ENCODE assay signal across 15 cellular contexts in genomic region chr1:210949489-210949888, GRCh38.
"Had no signal": no experiment of that assay in that cellular context is flagged by ENCODE, and none has a peak within 500 bp of the region (broad histone marks: within the 10 kb centered on the region; RNA-seq: fewer than 3 reads in every experiment).

No MANE protein-coding gene starts in this region.

- H3K9me3 Mint-ChIP-seq: IgD-negative memory B cell, T-cell had no signal

- ATAC-seq: Panc1 had no signal

- H3K4me3 Mint-ChIP-seq: IgD-negative memory B cell, T-cell had no signal

- H3K4me1 Mint-ChIP-seq: IgD-negative memory B cell, T-cell had no signal

- H3K27ac ChIP-seq: HL-60, RWPE1 had no signal

- H3K36me3 Mint-ChIP-seq: IgD-negative memory B cell, T-cell had no signal

- H3K27ac Mint-ChIP-seq: IgD-negative memory B cell, T-cell had no signal

- H3K4me3 ChIP-seq: K562 had no signal

- H3K27me3 Mint-ChIP-seq: IgD-negative memory B cell had no signal

- DNase-seq: MV-4-11, NCI-H1048, NCI-H1105, NCI-H1436 treated with DMSO at 0.1 percent for 48 hours, NCI-H187 treated with DMSO at 0.1 percent for 48 hours, NCI-H226, NCI-H446, NCI-H510A, NCI-H524 treated with DMSO at 0.1 percent for 48 hours had no signal
